3 cellular contexts compared by ENCODE assay signal in the genomic region with DNA sequence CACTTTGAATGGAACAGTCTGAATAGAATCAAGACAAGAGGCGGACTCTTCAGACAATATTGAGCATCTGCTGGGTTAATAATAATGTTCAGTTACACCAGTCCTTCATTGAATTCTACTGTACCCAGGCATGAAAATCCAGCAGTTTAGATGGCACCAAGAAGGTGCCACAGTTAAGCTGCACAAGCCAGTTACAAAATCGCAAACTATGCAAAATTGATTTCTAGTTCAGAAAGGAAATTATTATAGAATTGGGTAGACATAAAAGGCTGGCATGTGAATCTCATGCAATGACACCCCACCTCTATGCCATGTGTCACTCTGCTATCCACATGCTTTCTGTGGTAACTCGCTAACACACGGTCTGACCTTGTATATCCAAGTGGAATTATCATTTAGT.
TF ChIP-seq lines count a peak whose summit lies in the region.

No MANE protein-coding gene starts in this region.

TF ChIP-seq in HepG2, 621 proteins besides CTCF, POLR2A, EP300 and RAD21:
- TF ChIP-seq SOX13 (IDR thresholded peaks at IDR 0.05) (no peak), SOX13 (CRISPR knock-in tag; conservative IDR thresholded peaks at IDR 0.05 in 1 of 2, IDR thresholded peaks at IDR 0.05 in 1 of 2) (no peak), MAFF (IDR thresholded peaks at IDR 0.05; ENCODE audit: low read depth, low read length) (peak; percentile 23; the same call in 1 of the 2 replicates), MAFK (conservative IDR thresholded peaks at IDR 0.05 in 1 of 2, IDR thresholded peaks at IDR 0.05 in 1 of 2; ENCODE audit: low read length in 2 of 2) (peak; percentile 23 to 61; a peak in 2 of 4 replicates), POLR2G (IDR thresholded peaks at IDR 0.05; ENCODE audit: low read depth, low read length) (no peak), TSC22D2 (CRISPR knock-in tag; IDR thresholded peaks at IDR 0.05; ENCODE audit: borderline replicate concordance) (no peak)
TF ChIP-seq in HepG2: peak in this region for 2.

TF ChIP-seq in A549, 52 proteins besides CTCF, POLR2A, EP300 and RAD21:
- no peak for TF ChIP-seq JUN (IDR thresholded peaks at IDR 0.05)
- peak; percentile 27 for TF ChIP-seq MAFK (IDR thresholded peaks at IDR 0.05; ENCODE audit: partially characterized antibody)
TF ChIP-seq in A549: peak in this region for 1.

TF ChIP-seq in IMR-90, 13 proteins besides CTCF, POLR2A, EP300 and RAD21:
- no peak for TF ChIP-seq ELK1 (IDR thresholded peaks at IDR 0.05; ENCODE audit: borderline replicate concordance, low read depth, low read length)
- TF ChIP-seq MAZ (IDR thresholded peaks at IDR 0.05; ENCODE audit: borderline replicate concordance, low read depth, low read length), result no peak
- peak; percentile 71 for TF ChIP-seq MAFK (IDR thresholded peaks at IDR 0.05; ENCODE audit: low read depth, low read length)
- no peak for TF ChIP-seq SMC3 (IDR thresholded peaks at IDR 0.05; ENCODE audit: low read depth, low read length)
- TF ChIP-seq CHD1 (IDR thresholded peaks at IDR 0.05; ENCODE audit: low read depth, low read length), result no peak
- TF ChIP-seq RCOR1 (IDR thresholded peaks at IDR 0.05; ENCODE audit: insufficient replicate concordance, low read length), result no peak
- TF ChIP-seq CEBPB (IDR thresholded peaks at IDR 0.05; ENCODE audit: low read depth, low read length), result no peak
- no peak for TF ChIP-seq NFE2L2 (IDR thresholded peaks at IDR 0.05; ENCODE audit: low read depth, low read length)
